ENCODE assay signal across 8 cellular contexts in the genomic region with DNA sequence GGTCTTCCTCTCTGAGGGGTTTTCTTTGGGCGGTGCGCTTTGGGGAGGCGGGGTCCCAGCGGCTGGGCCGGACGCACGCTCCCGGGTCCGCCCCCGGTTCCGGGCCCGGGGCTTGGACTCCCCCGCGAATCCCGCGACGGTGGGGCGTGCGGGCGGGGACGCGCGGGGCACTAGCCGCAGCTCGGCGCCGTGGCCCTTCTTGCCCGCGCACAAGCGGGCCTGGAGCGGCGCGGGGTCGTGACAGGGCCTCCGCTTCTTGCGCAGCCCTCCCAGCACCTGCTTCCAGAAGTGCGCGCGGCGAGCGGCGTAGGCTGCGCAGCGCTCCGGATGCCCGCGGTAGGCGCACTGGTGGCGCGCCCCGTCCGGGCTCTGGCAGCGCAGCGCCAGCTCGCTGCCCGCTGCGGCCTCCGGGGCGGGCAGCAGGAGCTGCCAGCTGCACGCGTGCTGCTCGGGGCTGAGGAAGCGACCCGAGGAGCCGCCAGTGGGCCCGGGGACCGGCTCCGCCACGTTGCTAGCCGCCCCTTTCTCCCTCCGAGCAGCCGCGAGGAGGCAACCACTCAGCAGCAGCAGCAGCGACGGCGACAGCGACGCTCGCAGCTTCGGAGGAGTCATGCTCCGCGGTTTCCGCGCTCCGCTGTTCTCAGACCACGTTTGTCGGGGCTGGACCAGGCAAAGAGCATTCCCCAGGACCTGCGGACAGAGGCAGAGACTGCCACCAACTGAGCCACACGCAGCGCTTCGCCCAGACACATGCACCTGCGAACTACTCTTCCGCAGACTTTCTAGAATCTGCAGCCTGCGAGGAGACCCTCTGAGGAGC. TPM values are rescaled to one million over a fixed set of nuclear protein-coding genes. Genes with fewer than 3 reads are reported as not detected.
A peak's percentile ranks its signal among the peaks of the same experiment; 100 is the strongest.
DNase-seq lines count a peak whose midpoint lies in the region; ATAC-seq and TF ChIP-seq lines count a peak whose summit lies in the region.

No MANE protein-coding gene starts in this region.

- TF ChIP-seq CTCF in endodermal cell (conservative IDR thresholded peaks at IDR 0.05): peak; percentile 69

- H3K4me1 Mint-ChIP-seq in endodermal cell: peaks cover 13% of the 10 kb centered on the region

- H3K9ac ChIP-seq in endodermal cell (ENCODE audit: extremely low read depth, low read length, poor library complexity, severe bottlenecking): peak overlapping the region; percentile 27

- H3K4me3 Mint-ChIP-seq in endodermal cell: peak overlapping the region; percentile 75

- peaks cover 5% of the 10 kb centered on the region for H3K27me3 Mint-ChIP-seq in endodermal cell (ENCODE audit: insufficient read depth)

- H3K4me3 ChIP-seq in endodermal cell (ENCODE audit: low read length): peak overlapping the region; percentile 78

- no peaks in the 10 kb centered on the region for H3K9me3 ChIP-seq in endodermal cell (ENCODE audit: control insufficient read depth, low read length)

- no peaks in the 10 kb centered on the region for H3K27me3 ChIP-seq in endodermal cell (ENCODE audit: control insufficient read depth, insufficient read depth, low read length, poor library complexity, severe bottlenecking)

- peaks cover 17% of the 10 kb centered on the region for H3K36me3 Mint-ChIP-seq in endodermal cell (ENCODE audit: low read depth)

- no peaks in the 10 kb centered on the region for H3K9me3 Mint-ChIP-seq in endodermal cell

- no peaks in the 10 kb centered on the region for H3K4me1 ChIP-seq in endodermal cell (ENCODE audit: control insufficient read depth, insufficient read depth, low read length)

- peaks cover 6% of the 10 kb centered on the region for H3K36me3 ChIP-seq in endodermal cell (ENCODE audit: control insufficient read depth, insufficient read depth, low read length)

- peak overlapping the region; percentile 69 for H3K27ac Mint-ChIP-seq in endodermal cell

- ATAC-seq in GM19397 (IDR thresholded peaks at IDR 0.05; ENCODE audit: unreplicated experiment): peak; percentile 89
- peak; percentile 76 for ATAC-seq in HG03558 (IDR thresholded peaks at IDR 0.05; ENCODE audit: extremely low read depth, unreplicated experiment)

- WGBS in endodermal cell (ENCODE audit: insufficient coverage in 1 of 2, insufficient read length in 1 of 2), 2 experiments: 0% methylated on average over 45 to 94 of the region's 94 CpGs

- DNase-seq in CMK (ENCODE audit: low read depth) (peak; percentile 77), NCI-H82 treated with DMSO at 0.1 percent for 48 hours (lab: John Stamatoyannopoulos, UW; ENCODE audit: unreplicated experiment) (peak; percentile 21), endodermal cell (peak; percentile 91), midbrain (lab: John Stamatoyannopoulos, UW) (peak; percentile 78)
- peak; percentile 44 to 45 for DNase-seq in activated CD8-positive, alpha-beta memory T cell treated with anti-CD3 and anti-CD28 coated beads for 4 hours (ENCODE audit: low read depth in 2 of 2)
- peak; percentile 54 to 65 for DNase-seq in stimulated activated CD8-positive, alpha-beta memory T cell treated with anti-CD3 and anti-CD28 coated beads, Interleukin-2, amount 100 ng/mL, for 48 hours (ENCODE audit: low read depth in 2 of 2)

- peak overlapping the region; percentile 76 for H3K27ac ChIP-seq in endodermal cell (ENCODE audit: low read depth, low read length)

RNA-seq across cellular contexts. Expression of a gene that starts 0.7 kb away (rescaled TPM):
- 10 to 100 TPM in 1 of 2 donors, 1 to 10 TPM in 1; 4.3 to 19.0 TPM for total RNA-seq in endodermal cell
- 471 TPM for polyA plus RNA-seq in endodermal cell (2013, experiment 1 of 2)
- polyA plus RNA-seq in endodermal cell (2013, experiment 2 of 2): 434 TPM

RNA-seq across cellular contexts. Expression of a gene that starts 15.0 kb away (rescaled TPM):
- total RNA-seq in endodermal cell: 10 to 100 TPM; 46.2 to 54.3 TPM
- polyA plus RNA-seq in endodermal cell (2013, experiment 1 of 2): 50.1 TPM
- 47.2 TPM for polyA plus RNA-seq in endodermal cell (2013, experiment 2 of 2)

Comparison
In these comparisons a context has a peak if more than half of its experiments do, and no peak if none do; other contexts are left out.
1. Peak in every context shown above with its lines: DNase-seq, ATAC-seq, H3K4me3 ChIP-seq and H3K27ac ChIP-seq.
2. DNase-seq: peak in every context shown above with its lines; median percentile 91 in endodermal cell; 78 in midbrain; 77 in CMK; 60 in stimulated activated CD8-positive, alpha-beta memory T cell treated with anti-CD3 and anti-CD28 coated beads, Interleukin-2, amount 100 ng/mL, for 48 hours; 44 in activated CD8-positive, alpha-beta memory T cell treated with anti-CD3 and anti-CD28 coated beads for 4 hours; 21 in NCI-H82 treated with DMSO at 0.1 percent for 48 hours.